ENCODE assay signal across 16 cellular contexts in genomic region chr7:139370301-139370942, GRCh38. TPM values are rescaled to one million over a fixed set of nuclear protein-coding genes. Genes with fewer than 3 reads are reported as not detected.
A peak's percentile ranks its signal among the peaks of the same experiment; 100 is the strongest.
DNase-seq lines count a peak whose midpoint lies in the region; ATAC-seq and TF ChIP-seq lines count a peak whose summit lies in the region.
"Had no signal": no experiment of that assay in that cellular context is flagged by ENCODE, and none has a peak within 500 bp of the region (broad histone marks: within the 10 kb centered on the region; RNA-seq: fewer than 3 reads in every experiment).

No MANE protein-coding gene starts in this region.

- POLR2A ChIA-PET in activated CD4-positive, alpha-beta T cell treated with anti-CD3 and anti-CD28 coated beads for 36 hours (lab: Charles Lee): interaction anchor here (0.6 to 0.9 kb wide), 2 partner anchors 16 to 17 kb away, joined by 3 to 7 read pairs; no protein-coding TSS in a partner anchor

- H3K9me3 Mint-ChIP-seq in activated CD4-positive, alpha-beta T cell treated with anti-CD3 and anti-CD28 coated beads for 36 hours (ENCODE audit: low read depth): no peaks in the 10 kb centered on the region
- no peaks in the 10 kb centered on the region for H3K9me3 Mint-ChIP-seq in stimulated activated effector memory CD8-positive, alpha-beta T cell treated with anti-CD3 and anti-CD28 coated beads, Interleukin-12 subunit alpha, Interleukin-12 subunit beta, amount 100 ng/mL, for 72 hours

- H3K27ac ChIP-seq in RWPE2 (ENCODE audit: poor library complexity, severe bottlenecking): no peak overlapping the region
- peak overlapping the region in 51 of 59 donors; percentile 2 to 85 (median 59) for H3K27ac ChIP-seq in dorsolateral prefrontal cortex
- H3K27ac ChIP-seq: Peyer's patch, suprapubic skin had no signal

- intact Hi-C loops in activated CD4-positive, alpha-beta T cell treated with anti-CD3 and anti-CD28 coated beads for 36 hours (cut with DNase I, micrococcal nuclease): no loop called here
- intact Hi-C loops in dorsolateral prefrontal cortex (cut with DNase I): loop anchor here in 1 of 2 donors (5.0 kb wide), 1 partner anchor 52 kb away; no protein-coding TSS in a partner anchor

- peak overlapping the region; percentile 44 for H3K27ac Mint-ChIP-seq in activated CD4-positive, alpha-beta T cell treated with anti-CD3 and anti-CD28 coated beads for 36 hours
- peak overlapping the region; percentile 76 for H3K27ac Mint-ChIP-seq in stimulated activated effector memory CD8-positive, alpha-beta T cell treated with anti-CD3 and anti-CD28 coated beads, Interleukin-12 subunit alpha, Interleukin-12 subunit beta, amount 100 ng/mL, for 72 hours

- peaks cover 28% of the 10 kb centered on the region for H3K36me3 Mint-ChIP-seq in activated CD4-positive, alpha-beta T cell treated with anti-CD3 and anti-CD28 coated beads for 36 hours (ENCODE audit: low read depth)
- H3K36me3 Mint-ChIP-seq in stimulated activated effector memory CD8-positive, alpha-beta T cell treated with anti-CD3 and anti-CD28 coated beads, Interleukin-12 subunit alpha, Interleukin-12 subunit beta, amount 100 ng/mL, for 72 hours: peaks cover 98% of the 10 kb centered on the region

- H3K4me1 Mint-ChIP-seq in activated CD4-positive, alpha-beta T cell treated with anti-CD3 and anti-CD28 coated beads for 36 hours: peaks cover 69% of the 10 kb centered on the region
- H3K4me1 Mint-ChIP-seq in stimulated activated effector memory CD8-positive, alpha-beta T cell treated with anti-CD3 and anti-CD28 coated beads, Interleukin-12 subunit alpha, Interleukin-12 subunit beta, amount 100 ng/mL, for 72 hours: peaks cover 56% of the 10 kb centered on the region

- no peaks in the 10 kb centered on the region for H3K9me3 ChIP-seq in RWPE2 (ENCODE audit: severe bottlenecking)
- H3K9me3 ChIP-seq: Peyer's patch, suprapubic skin had no signal

- no peak for DNase-seq in activated CD4-positive, alpha-beta T cell treated with anti-CD3 and anti-CD28 coated beads for 36 hours
- no peak for DNase-seq in activated CD4-positive, alpha-beta T cell treated with anti-CD3 and anti-CD28 coated beads, Interleukin-2, amount 50 U/mL, for 48 hours
- no peak for DNase-seq in RWPE2 (ENCODE audit: low spot score)
- DNase-seq in dorsolateral prefrontal cortex: no peak
- no peak for DNase-seq in stimulated activated effector memory CD8-positive, alpha-beta T cell treated with anti-CD3 and anti-CD28 coated beads, Interleukin-12 subunit alpha, Interleukin-12 subunit beta, amount 100 ng/mL, for 72 hours (ENCODE audit: low spot score in 2 of 2)
- DNase-seq: activated CD4-positive, CD25-positive, alpha-beta regulatory T cell; foreskin fibroblast; NCI-H1048; NCI-H2171; Peyer's patch; retina; SW 1271 had no signal

- CTCF ChIA-PET in activated CD4-positive, alpha-beta T cell treated with anti-CD3 and anti-CD28 coated beads for 36 hours (lab: Charles Lee): interaction anchor here (1.0 to 2.2 kb wide), 2 partner anchors 23 to 64 kb away, joined by 3 to 5 read pairs; no protein-coding TSS in a partner anchor

- no peak overlapping the region for H3K4me3 ChIP-seq in RWPE2 (ENCODE audit: severe bottlenecking)
- H3K4me3 ChIP-seq in dorsolateral prefrontal cortex: peak overlapping the region in 6 of 59 donors; percentile 2 to 14 (median 5)
- H3K4me3 ChIP-seq: Peyer's patch, suprapubic skin had no signal

- H3K4me1 ChIP-seq in RWPE2 (ENCODE audit: insufficient read depth, poor library complexity, severe bottlenecking): peaks cover 25% of the 10 kb centered on the region

- TF ChIP-seq CTCF in RWPE2 (IDR thresholded peaks at IDR 0.05; ENCODE audit: poor library complexity, severe bottlenecking): no peak
- TF ChIP-seq CTCF in dorsolateral prefrontal cortex (IDR thresholded peaks at IDR 0.05 in 54 of 56, conservative IDR thresholded peaks at IDR 0.05 in 2 of 56; ENCODE audit: low read depth in 1 of 56, partially characterized antibody in 56 of 56): no peak

- H3K27me3 ChIP-seq in RWPE2 (ENCODE audit: insufficient read depth, poor library complexity, severe bottlenecking): no peaks in the 10 kb centered on the region
- H3K27me3 ChIP-seq in dorsolateral prefrontal cortex: no peaks in the 10 kb centered on the region
- H3K27me3 ChIP-seq: Peyer's patch, suprapubic skin had no signal

- H3K27me3 Mint-ChIP-seq in activated CD4-positive, alpha-beta T cell treated with anti-CD3 and anti-CD28 coated beads for 36 hours: no peaks in the 10 kb centered on the region

- no peak for ATAC-seq in activated CD4-positive, alpha-beta T cell treated with anti-CD3 and anti-CD28 coated beads for 36 hours
- ATAC-seq in RWPE2 (ENCODE audit: low read depth) (0 out of 3 replicates have a peak, but pooled peaks have one; percentile 29), GM18519 (IDR thresholded peaks at IDR 0.05; ENCODE audit: low FRiP score, unreplicated experiment) (no peak), HG02610 (IDR thresholded peaks at IDR 0.05; ENCODE audit: unreplicated experiment) (no peak), GM18868 (IDR thresholded peaks at IDR 0.05; ENCODE audit: unreplicated experiment) (no peak)
- no peak for ATAC-seq in stimulated activated effector memory CD8-positive, alpha-beta T cell treated with anti-CD3 and anti-CD28 coated beads, Interleukin-12 subunit alpha, Interleukin-12 subunit beta, amount 100 ng/mL, for 72 hours

- H3K4me3 Mint-ChIP-seq in activated CD4-positive, alpha-beta T cell treated with anti-CD3 and anti-CD28 coated beads for 36 hours: no peak overlapping the region
- no peak overlapping the region for H3K4me3 Mint-ChIP-seq in stimulated activated effector memory CD8-positive, alpha-beta T cell treated with anti-CD3 and anti-CD28 coated beads, Interleukin-12 subunit alpha, Interleukin-12 subunit beta, amount 100 ng/mL, for 72 hours

- peaks cover 58% of the 10 kb centered on the region for H3K36me3 ChIP-seq in RWPE2 (ENCODE audit: low read depth)
- H3K36me3 ChIP-seq: Peyer's patch had no signal

RNA-seq across cellular contexts. Expression of gene LUC7L2, which starts 10.7 kb away (rescaled TPM):
- total RNA-seq in activated CD4-positive, alpha-beta T cell treated with anti-CD3 and anti-CD28 coated beads for 36 hours: 100 to 1,000 TPM; 124 to 126 TPM
- 100 to 1,000 TPM in 97 of 120 experiments, 10 to 100 TPM in 23; 87.7 to 161 (median 115) TPM for total RNA-seq in dorsolateral prefrontal cortex

RNA-seq across cellular contexts. Expression of gene FMC1, which starts 29.3 kb away (rescaled TPM):
- 1 to 10 TPM; 1.7 to 7.8 TPM for total RNA-seq in activated CD4-positive, alpha-beta T cell treated with anti-CD3 and anti-CD28 coated beads for 36 hours
- 10 to 100 TPM in 96 of 120 experiments, 1 to 10 TPM in 24; 5.3 to 24.4 (median 13.1) TPM for total RNA-seq in dorsolateral prefrontal cortex
